Comparison of ENCODE assay signal across 17 cellular contexts in genomic region chr1:164662462-164662861, GRCh38.
"Had no signal": no experiment of that assay in that cellular context is flagged by ENCODE, and none has a peak within 500 bp of the region (broad histone marks: within the 10 kb centered on the region; RNA-seq: fewer than 3 reads in every experiment).

No MANE protein-coding gene starts in this region.

- ATAC-seq: activated naive CD8-positive, alpha-beta T cell treated with anti-CD3 and anti-CD28 coated beads, Interleukin-2, amount 50 U/mL, for 24 hours; activated T-cell treated with anti-CD3 and anti-CD28 coated beads, Interleukin-2, amount 50 U/mL, for 72 hours; left colon; mucosa of descending colon; naive thymus-derived CD8-positive, alpha-beta T cell had no signal

- H3K27ac Mint-ChIP-seq: activated naive CD8-positive, alpha-beta T cell treated with anti-CD3 and anti-CD28 coated beads, Interleukin-2, amount 50 U/mL, for 24 hours; activated T-cell treated with anti-CD3 and anti-CD28 coated beads, Interleukin-2, amount 50 U/mL, for 72 hours; stimulated activated naive CD8-positive, alpha-beta T cell treated with anti-CD3 and anti-CD28 coated beads, Interleukin-15, Interleukin-2, amounts not matched to agents 100 ng/mL and 50 ng/mL, for 24 hours had no signal

- H3K27me3 ChIP-seq: testis had no signal

- H3K9me3 Mint-ChIP-seq: immature natural killer cell had no signal

- H3K36me3 Mint-ChIP-seq: immature natural killer cell; naive thymus-derived CD8-positive, alpha-beta T cell had no signal

- H3K27ac ChIP-seq: coronary artery, epithelial cell of prostate, testis had no signal

- H3K4me3 ChIP-seq: coronary artery, lung, mucosa of descending colon, testis had no signal

- H3K27me3 Mint-ChIP-seq: activated naive CD8-positive, alpha-beta T cell treated with anti-CD3 and anti-CD28 coated beads, Interleukin-2, amount 50 U/mL, for 24 hours; stimulated activated naive CD8-positive, alpha-beta T cell treated with anti-CD3 and anti-CD28 coated beads, Interleukin-15, Interleukin-2, amounts not matched to agents 100 ng/mL and 50 ng/mL, for 24 hours had no signal

- H3K4me1 ChIP-seq: testis had no signal

- DNase-seq: activated CD4-positive, alpha-beta T cell treated with anti-CD3 and anti-CD28 coated beads for 1 hour; activated CD4-positive, alpha-beta T cell treated with anti-CD3 and anti-CD28 coated beads, Interleukin-2, amount 50 U/mL, for 48 hours; activated naive CD8-positive, alpha-beta T cell treated with anti-CD3 and anti-CD28 coated beads, Interleukin-2, amount 50 U/mL, for 24 hours; activated T-cell treated with anti-CD3 and anti-CD28 coated beads, Interleukin-2, amount 50 U/mL, for 72 hours; effector memory CD4-positive, alpha-beta T cell; immature natural killer cell; left colon; mucosa of descending colon; naive thymus-derived CD8-positive, alpha-beta T cell; stimulated activated CD4-positive, alpha-beta T cell treated with anti-CD3 and anti-CD28 coated beads, Interleukin-4, amount 100 ng/mL, for 1 hour; stimulated activated CD8-positive, alpha-beta memory T cell treated with anti-CD3 and anti-CD28 coated beads, Interleukin-4, amount 100 ng/mL, for 48 hours; SW 1271; testis had no signal

- H3K4me3 Mint-ChIP-seq: activated naive CD8-positive, alpha-beta T cell treated with anti-CD3 and anti-CD28 coated beads, Interleukin-2, amount 50 U/mL, for 24 hours; activated T-cell treated with anti-CD3 and anti-CD28 coated beads, Interleukin-2, amount 50 U/mL, for 72 hours; immature natural killer cell; naive thymus-derived CD8-positive, alpha-beta T cell; stimulated activated naive CD8-positive, alpha-beta T cell treated with anti-CD3 and anti-CD28 coated beads, Interleukin-15, Interleukin-2, amounts not matched to agents 100 ng/mL and 50 ng/mL, for 24 hours had no signal

- H3K9me3 ChIP-seq: mucosa of descending colon, testis had no signal
